8 cellular contexts compared by ENCODE assay signal in genomic region chr19:11090264-11091032, GRCh38. TPM values are rescaled to one million over a fixed set of nuclear protein-coding genes. Genes with fewer than 3 reads are reported as not detected.
DNase-seq lines count a peak whose midpoint lies in the region; ATAC-seq and TF ChIP-seq lines count a peak whose summit lies in the region.

No MANE protein-coding gene starts in this region.

- no peaks in the 10 kb centered on the region for H3K9me3 Mint-ChIP-seq in activated T-cell treated with anti-CD3 and anti-CD28 coated beads, Interleukin-2, amount 50 U/mL, for 72 hours

- peaks cover 59% of the 10 kb centered on the region for H3K4me1 Mint-ChIP-seq in activated T-cell treated with anti-CD3 and anti-CD28 coated beads, Interleukin-2, amount 50 U/mL, for 72 hours (ENCODE audit: low read depth)

- intact Hi-C loops in Panc1 (cut with micrococcal nuclease; ENCODE audit: unreplicated experiment), result no loop called here
- intact Hi-C loops in esophagus muscularis mucosa (cut with DNase I), result loop anchor here (5.0 to 10.0 kb wide), 2 partner anchors 47 to 56 kb away; no protein-coding TSS in a partner anchor

- H3K27me3 Mint-ChIP-seq in activated T-cell treated with anti-CD3 and anti-CD28 coated beads, Interleukin-2, amount 50 U/mL, for 72 hours (ENCODE audit: low read depth), result no peaks in the 10 kb centered on the region

- DNase-seq in DMS114 treated with DMSO at 0.1 percent for 48 hours (lab: John Stamatoyannopoulos, UW; ENCODE audit: unreplicated experiment), result peak; percentile 77
- no peak for DNase-seq in Panc1 (ENCODE audit: low read depth, low spot score)
- peak; percentile 98 to 100 for DNase-seq in activated T-cell treated with anti-CD3 and anti-CD28 coated beads, Interleukin-2, amount 50 U/mL, for 72 hours
- DNase-seq in esophagus muscularis mucosa (ENCODE audit: extremely low spot score), result peak; percentile 100
- peak; percentile 92 to 94 for DNase-seq in stimulated activated CD8-positive, alpha-beta memory T cell treated with anti-CD3 and anti-CD28 coated beads, Interleukin-7, amount 100 ng/mL, for 1 hour (ENCODE audit: low read depth in 2 of 2)

- POLR2A ChIA-PET in Panc1 (lab: Charles Lee), result interaction anchor here (1.6 kb wide), 1 partner anchor 55 kb away, joined by 4 read pairs; no protein-coding TSS in a partner anchor

- ATAC-seq in GM21723 (IDR thresholded peaks at IDR 0.05; ENCODE audit: unreplicated experiment) (peak; percentile 69), Panc1 (peak; percentile 85)
- peak; percentile 88 for ATAC-seq in activated T-cell treated with anti-CD3 and anti-CD28 coated beads, Interleukin-2, amount 50 U/mL, for 72 hours (replicated peaks in 1 of 2)

- H3K27me3 ChIP-seq in KMS-11 (ENCODE audit: insufficient read depth, low read depth) (no peaks in the 10 kb centered on the region), Panc1 (ENCODE audit: control insufficient read depth, insufficient read depth, low read length) (no peaks in the 10 kb centered on the region), esophagus muscularis mucosa (no peaks in the 10 kb centered on the region), muscle layer of duodenum (ENCODE audit: low read depth, low read length) (no peaks in the 10 kb centered on the region)

- TF ChIP-seq POLR2A in esophagus muscularis mucosa (IDR thresholded peaks at IDR 0.05; ENCODE audit: low read depth), result peak; percentile 95

- TF ChIP-seq EP300 in esophagus muscularis mucosa (IDR thresholded peaks at IDR 0.05), result no peak

- WGBS in esophagus muscularis mucosa, result 0% methylated on average over 3 of the region's 66 CpGs

- BruUV-seq in Panc1 (replicated peaks; lab: Mats Ljungman, UMichigan), result no TSS peak

- H3K79me2 ChIP-seq in KMS-11 (ENCODE audit: insufficient read depth, low read depth), result peaks cover 57% of the 10 kb centered on the region

- H3K4me3 Mint-ChIP-seq in activated T-cell treated with anti-CD3 and anti-CD28 coated beads, Interleukin-2, amount 50 U/mL, for 72 hours, result peak overlapping the region; percentile 96 to 98

- no peak for TF ChIP-seq CTCF in KMS-11 (conservative IDR thresholded peaks at IDR 0.05; ENCODE audit: low read depth, low read length)
- TF ChIP-seq CTCF in Panc1 (IDR thresholded peaks at IDR 0.05), result no peak
- peak in 1 of 3 experiments; percentile 3 for TF ChIP-seq CTCF in esophagus muscularis mucosa (IDR thresholded peaks at IDR 0.05)

- H3K9me3 ChIP-seq in Panc1 (ENCODE audit: control insufficient read depth, insufficient read depth, low read depth, low read length), result no peaks in the 10 kb centered on the region
- no peaks in the 10 kb centered on the region for H3K9me3 ChIP-seq in esophagus muscularis mucosa
- H3K9me3 ChIP-seq in muscle layer of duodenum (ENCODE audit: control insufficient read depth in 1 of 2, low read length in 2 of 2), result no peaks in the 10 kb centered on the region

- peak overlapping the region; percentile 94 for H3K4me2 ChIP-seq in KMS-11

- in situ Hi-C loops in Panc1 (cut with HindIII; ENCODE audit: low pct_unique_long_range_greater_than_20kb, low sequenced_read_pairs), result no loop called here

- H3K4me3 ChIP-seq in KMS-11 (IDR thresholded peaks at IDR 0.05; ENCODE audit: insufficient read depth, low read depth, low read length) (no peak overlapping the region), Panc1 (ENCODE audit: low read depth in 2 of 2, low read length in 2 of 2) (peak overlapping the region; percentile 82 to 95), esophagus muscularis mucosa (peak overlapping the region; percentile 67 to 79 (median 72)), muscle layer of duodenum (ENCODE audit: low read depth in 1 of 2, low read length in 2 of 2) (peak overlapping the region; percentile 75 to 88)

- H3K27ac ChIP-seq in KMS-11, result peak overlapping the region; percentile 89
- H3K27ac ChIP-seq in Panc1 (ENCODE audit: low read length), result peak overlapping the region; percentile 97
- peak overlapping the region; percentile 97 to 99 (median 97) for H3K27ac ChIP-seq in esophagus muscularis mucosa (replicated peaks in 1 of 4)
- peak overlapping the region; percentile 99 for H3K27ac ChIP-seq in muscle layer of duodenum (ENCODE audit: low read length)

- CTCF ChIA-PET in Panc1 (lab: Charles Lee), result no interaction called here

- H4K20me1 ChIP-seq in KMS-11 (ENCODE audit: insufficient read depth), result peaks cover 30% of the 10 kb centered on the region; the same call in 1 of the 2 replicates

- H2AFZ ChIP-seq in KMS-11 (ENCODE audit: low read depth), result peak overlapping the region; percentile 32; the same call in 1 of the 2 replicates

- peaks cover 2 to 17% of the 10 kb centered on the region in 2 donors for H3K36me3 Mint-ChIP-seq in activated T-cell treated with anti-CD3 and anti-CD28 coated beads, Interleukin-2, amount 50 U/mL, for 72 hours (ENCODE audit: insufficient read depth in 2 of 2)

- peak overlapping the region; percentile 88 for H3K9ac ChIP-seq in KMS-11

- H3K27ac Mint-ChIP-seq in activated T-cell treated with anti-CD3 and anti-CD28 coated beads, Interleukin-2, amount 50 U/mL, for 72 hours, result peak overlapping the region; percentile 72

- peaks cover 7% of the 10 kb centered on the region; the same call in 1 of the 2 replicates for H3K36me3 ChIP-seq in KMS-11 (ENCODE audit: insufficient read depth)
- peaks cover 5% of the 10 kb centered on the region for H3K36me3 ChIP-seq in Panc1 (ENCODE audit: control insufficient read depth, insufficient read depth, low read length)
- H3K36me3 ChIP-seq in esophagus muscularis mucosa, result peaks cover 0 to 10% (median 3%) of the 10 kb centered on the region in 4 donors
- no peaks in the 10 kb centered on the region for H3K36me3 ChIP-seq in muscle layer of duodenum (ENCODE audit: control insufficient read depth in 1 of 2, insufficient read depth in 2 of 2, low read length in 2 of 2)

- H3K4me1 ChIP-seq in KMS-11 (ENCODE audit: low read depth, poor library complexity, severe bottlenecking), result peaks cover 47% of the 10 kb centered on the region
- peaks cover 40% of the 10 kb centered on the region for H3K4me1 ChIP-seq in Panc1 (ENCODE audit: control insufficient read depth, insufficient read depth, low read length)
- H3K4me1 ChIP-seq in esophagus muscularis mucosa, result peaks cover 56 to 82% (median 79%) of the 10 kb centered on the region in 4 donors
- peaks cover 8 to 12% of the 10 kb centered on the region in 2 donors for H3K4me1 ChIP-seq in muscle layer of duodenum (ENCODE audit: control insufficient read depth in 1 of 2, insufficient read depth in 2 of 2, low read length in 2 of 2)

RNA-seq across cellular contexts. Expression of gene LDLR, which starts 1.2 kb away (rescaled TPM):
- total RNA-seq in Panc1 (2021; ENCODE audit: unreplicated experiment), result 203 TPM
- polyA plus RNA-seq in Panc1 (2012; ENCODE audit: insufficient read length), result 110 TPM
- total RNA-seq in activated T-cell treated with anti-CD3 and anti-CD28 coated beads, Interleukin-2, amount 50 U/mL, for 72 hours, result 10 to 100 TPM; 23.3 to 31.0 TPM
- total RNA-seq in esophagus muscularis mucosa, result 100 to 1,000 TPM in 1 of 4 donors, 10 to 100 TPM in 3; 14.2 to 258 (median 47.5) TPM
